Comparison of ENCODE assay signal across 1 cellular context in genomic region chr10:86583983-86584382, GRCh38.
TF ChIP-seq lines count a peak whose summit lies in the region.

No MANE protein-coding gene starts in this region.

TF ChIP-seq in H1, 55 proteins besides CTCF, POLR2A, EP300 and RAD21 (continued from another document):
- no peak for TF ChIP-seq CHD7 (IDR thresholded peaks at IDR 0.05; ENCODE audit: insufficient replicate concordance, low read length)
- no peak for TF ChIP-seq SAP30 (IDR thresholded peaks at IDR 0.05; ENCODE audit: insufficient read depth, insufficient replicate concordance, low read length)
